1 cellular context compared by ENCODE assay signal in the genomic region with DNA sequence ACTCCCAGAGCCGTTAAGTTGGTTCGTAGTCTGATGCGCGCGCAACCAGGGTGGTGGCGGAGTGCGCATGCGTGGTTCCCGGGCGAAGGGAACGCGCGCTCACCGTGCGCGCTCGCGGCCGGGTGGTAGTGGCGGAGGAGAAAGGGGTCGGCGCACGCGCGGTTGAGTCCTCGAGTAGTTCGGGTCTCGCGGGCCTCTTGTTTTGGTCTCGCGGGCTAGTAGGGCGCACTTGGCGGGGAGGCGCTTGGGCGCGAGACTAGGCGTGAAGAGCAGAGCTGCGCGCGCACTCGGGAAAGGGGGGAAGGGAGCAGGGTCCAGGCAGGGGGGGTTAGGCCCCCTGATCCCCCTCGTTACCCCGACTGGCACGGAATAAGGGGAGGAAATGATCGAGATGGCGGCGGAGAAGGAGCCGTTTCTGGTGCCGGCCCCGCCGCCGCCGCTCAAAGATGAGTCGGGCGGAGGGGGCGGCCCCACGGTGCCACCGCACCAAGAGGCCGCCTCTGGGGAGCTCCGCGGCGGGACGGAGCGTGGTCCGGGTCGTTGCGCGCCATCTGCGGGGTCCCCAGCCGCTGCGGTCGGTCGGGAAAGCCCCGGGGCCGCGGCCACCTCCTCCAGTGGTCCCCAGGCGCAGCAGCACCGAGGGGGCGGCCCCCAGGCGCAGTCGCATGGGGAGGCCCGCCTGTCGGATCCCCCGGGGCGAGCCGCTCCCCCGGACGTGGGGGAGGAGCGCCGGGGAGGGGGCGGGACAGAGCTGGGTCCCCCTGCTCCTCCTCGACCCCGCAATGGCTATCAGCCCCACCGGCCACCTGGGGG.
TF ChIP-seq lines count a peak whose summit lies in the region.

A gene with protein sequence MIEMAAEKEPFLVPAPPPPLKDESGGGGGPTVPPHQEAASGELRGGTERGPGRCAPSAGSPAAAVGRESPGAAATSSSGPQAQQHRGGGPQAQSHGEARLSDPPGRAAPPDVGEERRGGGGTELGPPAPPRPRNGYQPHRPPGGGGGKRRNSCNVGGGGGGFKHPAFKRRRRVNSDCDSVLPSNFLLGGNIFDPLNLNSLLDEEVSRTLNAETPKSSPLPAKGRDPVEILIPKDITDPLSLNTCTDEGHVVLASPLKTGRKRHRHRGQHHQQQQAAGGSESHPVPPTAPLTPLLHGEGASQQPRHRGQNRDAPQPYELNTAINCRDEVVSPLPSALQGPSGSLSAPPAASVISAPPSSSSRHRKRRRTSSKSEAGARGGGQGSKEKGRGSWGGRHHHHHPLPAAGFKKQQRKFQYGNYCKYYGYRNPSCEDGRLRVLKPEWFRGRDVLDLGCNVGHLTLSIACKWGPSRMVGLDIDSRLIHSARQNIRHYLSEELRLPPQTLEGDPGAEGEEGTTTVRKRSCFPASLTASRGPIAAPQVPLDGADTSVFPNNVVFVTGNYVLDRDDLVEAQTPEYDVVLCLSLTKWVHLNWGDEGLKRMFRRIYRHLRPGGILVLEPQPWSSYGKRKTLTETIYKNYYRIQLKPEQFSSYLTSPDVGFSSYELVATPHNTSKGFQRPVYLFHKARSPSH (plus strand): TSS at position 195 of the 813 bp plus-strand sequence. CDS start 188 bp downstream, at position 383.

TF ChIP-seq in K562, 482 proteins besides CTCF, POLR2A, EP300 and RAD21 (continued from another document and continues in another):
- TF ChIP-seq, protein P1, sequence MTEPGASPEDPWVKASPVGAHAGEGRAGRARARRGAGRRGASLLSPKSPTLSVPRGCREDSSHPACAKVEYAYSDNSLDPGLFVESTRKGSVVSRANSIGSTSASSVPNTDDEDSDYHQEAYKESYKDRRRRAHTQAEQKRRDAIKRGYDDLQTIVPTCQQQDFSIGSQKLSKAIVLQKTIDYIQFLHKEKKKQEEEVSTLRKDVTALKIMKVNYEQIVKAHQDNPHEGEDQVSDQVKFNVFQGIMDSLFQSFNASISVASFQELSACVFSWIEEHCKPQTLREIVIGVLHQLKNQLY (CRISPR knock-in tag; conservative IDR thresholded peaks at IDR 0.05): no peak
- TF ChIP-seq NEUROD1 (IDR thresholded peaks at IDR 0.05; ENCODE audit: borderline replicate concordance, low read depth, low read length, partially characterized antibody): peak; percentile 23
- no peak for TF ChIP-seq MYC (IDR thresholded peaks at IDR 0.05; ENCODE audit: low read depth, low read length)
- TF ChIP-seq MYC (CRISPR knock-in tag; IDR thresholded peaks at IDR 0.05; ENCODE audit: borderline replicate concordance, low read depth): peak; percentile 92
- TF ChIP-seq, protein P2, sequence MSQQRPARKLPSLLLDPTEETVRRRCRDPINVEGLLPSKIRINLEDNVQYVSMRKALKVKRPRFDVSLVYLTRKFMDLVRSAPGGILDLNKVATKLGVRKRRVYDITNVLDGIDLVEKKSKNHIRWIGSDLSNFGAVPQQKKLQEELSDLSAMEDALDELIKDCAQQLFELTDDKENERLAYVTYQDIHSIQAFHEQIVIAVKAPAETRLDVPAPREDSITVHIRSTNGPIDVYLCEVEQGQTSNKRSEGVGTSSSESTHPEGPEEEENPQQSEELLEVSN (IDR thresholded peaks at IDR 0.05; ENCODE audit: borderline replicate concordance in 1 of 2, extremely low read depth in 1 of 2, insufficient read depth in 1 of 2, insufficient read length in 1 of 2, low read depth in 1 of 2, low read length in 1 of 2, poor library complexity in 1 of 2, severe bottlenecking in 1 of 2): peak; percentile 3 to 73
- TF ChIP-seq NFIX (CRISPR knock-in tag; IDR thresholded peaks at IDR 0.05; ENCODE audit: low read depth): no peak
- TF ChIP-seq ELF1 (tag; IDR thresholded peaks at IDR 0.05): no peak
- TF ChIP-seq NRF1 (conservative IDR thresholded peaks at IDR 0.05 in 1 of 2, IDR thresholded peaks at IDR 0.05 in 1 of 2): peak; percentile 94 to 95; a peak in 3 of 4 replicates
- TF ChIP-seq, protein P3, sequence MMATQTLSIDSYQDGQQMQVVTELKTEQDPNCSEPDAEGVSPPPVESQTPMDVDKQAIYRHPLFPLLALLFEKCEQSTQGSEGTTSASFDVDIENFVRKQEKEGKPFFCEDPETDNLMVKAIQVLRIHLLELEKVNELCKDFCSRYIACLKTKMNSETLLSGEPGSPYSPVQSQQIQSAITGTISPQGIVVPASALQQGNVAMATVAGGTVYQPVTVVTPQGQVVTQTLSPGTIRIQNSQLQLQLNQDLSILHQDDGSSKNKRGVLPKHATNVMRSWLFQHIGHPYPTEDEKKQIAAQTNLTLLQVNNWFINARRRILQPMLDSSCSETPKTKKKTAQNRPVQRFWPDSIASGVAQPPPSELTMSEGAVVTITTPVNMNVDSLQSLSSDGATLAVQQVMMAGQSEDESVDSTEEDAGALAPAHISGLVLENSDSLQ (IDR thresholded peaks at IDR 0.05): no peak
- TF ChIP-seq, protein P4, sequence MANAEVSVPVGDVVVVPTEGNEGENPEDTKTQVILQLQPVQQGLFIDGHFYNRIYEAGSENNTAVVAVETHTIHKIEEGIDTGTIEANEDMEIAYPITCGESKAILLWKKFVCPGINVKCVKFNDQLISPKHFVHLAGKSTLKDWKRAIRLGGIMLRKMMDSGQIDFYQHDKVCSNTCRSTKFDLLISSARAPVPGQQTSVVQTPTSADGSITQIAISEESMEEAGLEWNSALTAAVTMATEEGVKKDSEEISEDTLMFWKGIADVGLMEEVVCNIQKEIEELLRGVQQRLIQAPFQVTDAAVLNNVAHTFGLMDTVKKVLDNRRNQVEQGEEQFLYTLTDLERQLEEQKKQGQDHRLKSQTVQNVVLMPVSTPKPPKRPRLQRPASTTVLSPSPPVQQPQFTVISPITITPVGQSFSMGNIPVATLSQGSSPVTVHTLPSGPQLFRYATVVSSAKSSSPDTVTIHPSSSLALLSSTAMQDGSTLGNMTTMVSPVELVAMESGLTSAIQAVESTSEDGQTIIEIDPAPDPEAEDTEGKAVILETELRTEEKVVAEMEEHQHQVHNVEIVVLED (CRISPR knock-in tag; IDR thresholded peaks at IDR 0.05): peak; percentile 87
- TF ChIP-seq, protein P5, sequence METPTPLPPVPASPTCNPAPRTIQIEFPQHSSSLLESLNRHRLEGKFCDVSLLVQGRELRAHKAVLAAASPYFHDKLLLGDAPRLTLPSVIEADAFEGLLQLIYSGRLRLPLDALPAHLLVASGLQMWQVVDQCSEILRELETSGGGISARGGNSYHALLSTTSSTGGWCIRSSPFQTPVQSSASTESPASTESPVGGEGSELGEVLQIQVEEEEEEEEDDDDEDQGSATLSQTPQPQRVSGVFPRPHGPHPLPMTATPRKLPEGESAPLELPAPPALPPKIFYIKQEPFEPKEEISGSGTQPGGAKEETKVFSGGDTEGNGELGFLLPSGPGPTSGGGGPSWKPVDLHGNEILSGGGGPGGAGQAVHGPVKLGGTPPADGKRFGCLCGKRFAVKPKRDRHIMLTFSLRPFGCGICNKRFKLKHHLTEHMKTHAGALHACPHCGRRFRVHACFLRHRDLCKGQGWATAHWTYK (CRISPR knock-in tag; IDR thresholded peaks at IDR 0.05): peak; percentile 67; the same call in 1 of the 2 replicates
- TF ChIP-seq MTA3 (IDR thresholded peaks at IDR 0.05; ENCODE audit: borderline replicate concordance): peak; percentile 55; the same call in 1 of the 2 replicates
- TF ChIP-seq, protein P6, sequence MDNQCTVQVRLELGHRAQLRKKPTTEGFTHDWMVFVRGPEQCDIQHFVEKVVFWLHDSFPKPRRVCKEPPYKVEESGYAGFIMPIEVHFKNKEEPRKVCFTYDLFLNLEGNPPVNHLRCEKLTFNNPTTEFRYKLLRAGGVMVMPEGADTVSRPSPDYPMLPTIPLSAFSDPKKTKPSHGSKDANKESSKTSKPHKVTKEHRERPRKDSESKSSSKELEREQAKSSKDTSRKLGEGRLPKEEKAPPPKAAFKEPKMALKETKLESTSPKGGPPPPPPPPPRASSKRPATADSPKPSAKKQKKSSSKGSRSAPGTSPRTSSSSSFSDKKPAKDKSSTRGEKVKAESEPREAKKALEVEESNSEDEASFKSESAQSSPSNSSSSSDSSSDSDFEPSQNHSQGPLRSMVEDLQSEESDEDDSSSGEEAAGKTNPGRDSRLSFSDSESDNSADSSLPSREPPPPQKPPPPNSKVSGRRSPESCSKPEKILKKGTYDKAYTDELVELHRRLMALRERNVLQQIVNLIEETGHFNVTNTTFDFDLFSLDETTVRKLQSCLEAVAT (IDR thresholded peaks at IDR 0.05): peak; percentile 52 to 59; a peak in 3 of 4 replicates
- TF ChIP-seq BRF1 (IDR thresholded peaks at IDR 0.05; ENCODE audit: borderline replicate concordance, extremely low read depth, insufficient read length): no peak
- no peak for TF ChIP-seq PHF20 (IDR thresholded peaks at IDR 0.05; ENCODE audit: partially characterized antibody)
- TF ChIP-seq GABPB2 (CRISPR knock-in tag; conservative IDR thresholded peaks at IDR 0.05): no peak
- peak; percentile 75 for TF ChIP-seq RB1 (IDR thresholded peaks at IDR 0.05; ENCODE audit: low read depth)
- TF ChIP-seq HNRNPUL1 (IDR thresholded peaks at IDR 0.05; ENCODE audit: low read length): no peak
- no peak for TF ChIP-seq TAL1 (IDR thresholded peaks at IDR 0.05)
- TF ChIP-seq ARID2 (IDR thresholded peaks at IDR 0.05): no peak
- peak; percentile 80 for TF ChIP-seq SUPT5H (IDR thresholded peaks at IDR 0.05)
- no peak for TF ChIP-seq HIVEP1 (CRISPR knock-in tag; IDR thresholded peaks at IDR 0.05)
- no peak for TF ChIP-seq SMARCB1 (IDR thresholded peaks at IDR 0.05; ENCODE audit: insufficient read length, low read depth)
- TF ChIP-seq ZNF586 (CRISPR knock-in tag; conservative IDR thresholded peaks at IDR 0.05): no peak
- no peak; the same call in 1 of the 2 replicates for TF ChIP-seq POLR2AphosphoS5 (IDR thresholded peaks at IDR 0.05; ENCODE audit: control insufficient read depth, insufficient read depth, low read depth, low read length)
- no peak for TF ChIP-seq MAFF (IDR thresholded peaks at IDR 0.05; ENCODE audit: low read length)
- peak; percentile 60; the same call in 1 of the 2 replicates for TF ChIP-seq ILF3 (IDR thresholded peaks at IDR 0.05; ENCODE audit: borderline replicate concordance)
- TF ChIP-seq MAFK (IDR thresholded peaks at IDR 0.05; ENCODE audit: low read length): no peak
- TF ChIP-seq ADNP (tag; IDR thresholded peaks at IDR 0.05): no peak
- TF ChIP-seq, protein P7, sequence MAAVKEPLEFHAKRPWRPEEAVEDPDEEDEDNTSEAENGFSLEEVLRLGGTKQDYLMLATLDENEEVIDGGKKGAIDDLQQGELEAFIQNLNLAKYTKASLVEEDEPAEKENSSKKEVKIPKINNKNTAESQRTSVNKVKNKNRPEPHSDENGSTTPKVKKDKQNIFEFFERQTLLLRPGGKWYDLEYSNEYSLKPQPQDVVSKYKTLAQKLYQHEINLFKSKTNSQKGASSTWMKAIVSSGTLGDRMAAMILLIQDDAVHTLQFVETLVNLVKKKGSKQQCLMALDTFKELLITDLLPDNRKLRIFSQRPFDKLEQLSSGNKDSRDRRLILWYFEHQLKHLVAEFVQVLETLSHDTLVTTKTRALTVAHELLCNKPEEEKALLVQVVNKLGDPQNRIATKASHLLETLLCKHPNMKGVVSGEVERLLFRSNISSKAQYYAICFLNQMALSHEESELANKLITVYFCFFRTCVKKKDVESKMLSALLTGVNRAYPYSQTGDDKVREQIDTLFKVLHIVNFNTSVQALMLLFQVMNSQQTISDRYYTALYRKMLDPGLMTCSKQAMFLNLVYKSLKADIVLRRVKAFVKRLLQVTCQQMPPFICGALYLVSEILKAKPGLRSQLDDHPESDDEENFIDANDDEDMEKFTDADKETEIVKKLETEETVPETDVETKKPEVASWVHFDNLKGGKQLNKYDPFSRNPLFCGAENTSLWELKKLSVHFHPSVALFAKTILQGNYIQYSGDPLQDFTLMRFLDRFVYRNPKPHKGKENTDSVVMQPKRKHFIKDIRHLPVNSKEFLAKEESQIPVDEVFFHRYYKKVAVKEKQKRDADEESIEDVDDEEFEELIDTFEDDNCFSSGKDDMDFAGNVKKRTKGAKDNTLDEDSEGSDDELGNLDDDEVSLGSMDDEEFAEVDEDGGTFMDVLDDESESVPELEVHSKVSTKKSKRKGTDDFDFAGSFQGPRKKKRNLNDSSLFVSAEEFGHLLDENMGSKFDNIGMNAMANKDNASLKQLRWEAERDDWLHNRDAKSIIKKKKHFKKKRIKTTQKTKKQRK (IDR thresholded peaks at IDR 0.05; ENCODE audit: borderline replicate concordance, low read depth, low read length): no peak
- no peak for TF ChIP-seq PHF21A (IDR thresholded peaks at IDR 0.05; ENCODE audit: borderline replicate concordance, low read depth)
- peak; percentile 17; the same call in 1 of the 2 replicates for TF ChIP-seq ESRRA (IDR thresholded peaks at IDR 0.05; ENCODE audit: borderline replicate concordance, low read depth)
- TF ChIP-seq ZKSCAN1 (IDR thresholded peaks at IDR 0.05; ENCODE audit: low read depth, low read length): no peak
- TF ChIP-seq, protein P8, sequence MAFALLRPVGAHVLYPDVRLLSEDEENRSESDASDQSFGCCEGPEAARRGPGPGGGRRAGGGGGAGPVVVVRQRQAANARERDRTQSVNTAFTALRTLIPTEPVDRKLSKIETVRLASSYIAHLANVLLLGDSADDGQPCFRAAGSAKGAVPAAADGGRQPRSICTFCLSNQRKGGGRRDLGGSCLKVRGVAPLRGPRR (CRISPR knock-in tag; IDR thresholded peaks at IDR 0.05): no peak
- peak; percentile 93 for TF ChIP-seq POLR2G (IDR thresholded peaks at IDR 0.05; ENCODE audit: low read depth, low read length)
- TF ChIP-seq, protein P9, sequence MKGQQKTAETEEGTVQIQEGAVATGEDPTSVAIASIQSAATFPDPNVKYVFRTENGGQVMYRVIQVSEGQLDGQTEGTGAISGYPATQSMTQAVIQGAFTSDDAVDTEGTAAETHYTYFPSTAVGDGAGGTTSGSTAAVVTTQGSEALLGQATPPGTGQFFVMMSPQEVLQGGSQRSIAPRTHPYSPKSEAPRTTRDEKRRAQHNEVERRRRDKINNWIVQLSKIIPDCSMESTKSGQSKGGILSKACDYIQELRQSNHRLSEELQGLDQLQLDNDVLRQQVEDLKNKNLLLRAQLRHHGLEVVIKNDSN (CRISPR knock-in tag; IDR thresholded peaks at IDR 0.05): 0 out of 2 replicates have a peak, but pooled peaks have one; percentile 19
- no peak for TF ChIP-seq ZNF165 (CRISPR knock-in tag; IDR thresholded peaks at IDR 0.05; ENCODE audit: borderline replicate concordance)
- TF ChIP-seq NFE2 (IDR thresholded peaks at IDR 0.05; ENCODE audit: low read depth): no peak
- TF ChIP-seq ZNF140 (CRISPR knock-in tag; IDR thresholded peaks at IDR 0.05): no peak
- TF ChIP-seq CEBPG (CRISPR knock-in tag; IDR thresholded peaks at IDR 0.05): no peak
- no peak for TF ChIP-seq CEBPG (tag; conservative IDR thresholded peaks at IDR 0.05 in 1 of 2, IDR thresholded peaks at IDR 0.05 in 1 of 2)
- no peak for TF ChIP-seq ARHGAP35 (IDR thresholded peaks at IDR 0.05; ENCODE audit: partially characterized antibody)
- no peak; the same call in 1 of the 2 replicates for TF ChIP-seq FOXP1 (CRISPR knock-in tag; IDR thresholded peaks at IDR 0.05)
- no peak for TF ChIP-seq CAMTA2 (CRISPR knock-in tag; conservative IDR thresholded peaks at IDR 0.05)
- no peak for TF ChIP-seq CSDE1 (IDR thresholded peaks at IDR 0.05)
- TF ChIP-seq ZNF316 (IDR thresholded peaks at IDR 0.05): no peak
- no peak for TF ChIP-seq EZH2 (IDR thresholded peaks at IDR 0.05; ENCODE audit: borderline replicate concordance, low read depth, low read length)
- no peak for TF ChIP-seq MTA1 (IDR thresholded peaks at IDR 0.05; ENCODE audit: borderline replicate concordance)
- TF ChIP-seq HDGF (IDR thresholded peaks at IDR 0.05): no peak
- TF ChIP-seq SAP30 (IDR thresholded peaks at IDR 0.05; ENCODE audit: borderline replicate concordance, insufficient read depth, low read depth, low read length, poor library complexity, severe bottlenecking): peak; percentile 41
- peak; percentile 91 for TF ChIP-seq CHD2 (IDR thresholded peaks at IDR 0.05; ENCODE audit: low read depth, low read length)
- TF ChIP-seq, protein P10, sequence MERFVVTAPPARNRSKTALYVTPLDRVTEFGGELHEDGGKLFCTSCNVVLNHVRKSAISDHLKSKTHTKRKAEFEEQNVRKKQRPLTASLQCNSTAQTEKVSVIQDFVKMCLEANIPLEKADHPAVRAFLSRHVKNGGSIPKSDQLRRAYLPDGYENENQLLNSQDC (CRISPR knock-in tag; IDR thresholded peaks at IDR 0.05): no peak
